In the genomic region with DNA sequence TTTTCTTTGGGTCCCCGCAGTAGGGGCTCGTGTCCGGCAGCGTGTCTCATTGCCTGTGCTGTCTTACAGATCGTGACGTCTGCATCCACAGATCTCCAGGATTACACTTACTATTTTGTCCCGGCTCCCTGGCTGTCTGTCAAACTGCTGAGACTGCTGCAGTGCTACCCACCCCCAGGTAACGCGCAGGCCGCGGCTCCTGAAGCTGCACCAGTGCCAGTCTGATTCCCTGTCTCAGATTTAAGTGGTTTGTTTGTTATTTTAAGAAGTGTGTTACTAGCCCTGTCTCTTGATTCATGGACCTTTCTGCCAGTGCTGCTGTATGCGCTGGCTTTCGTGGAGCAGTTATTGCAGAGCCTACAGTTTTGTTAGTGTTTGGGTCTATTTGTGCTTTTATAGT, we compare ENCODE assay signal across 28 cellular contexts. TPM values are rescaled to one million over a fixed set of nuclear protein-coding genes. Genes with fewer than 3 reads are reported as not detected.
"Had no signal": no experiment of that assay in that cellular context is flagged by ENCODE, and none has a peak within 500 bp of the region (broad histone marks: within the 10 kb centered on the region; RNA-seq: fewer than 3 reads in every experiment).

No MANE protein-coding gene starts in this region.

- H3K27me3 ChIP-seq: dorsolateral prefrontal cortex, esophagus muscularis mucosa, gastrocnemius medialis, left lung, neutrophil, right lobe of liver, testis, tibial nerve, upper lobe of right lung, vagina had no signal

- H3K9me3 ChIP-seq: esophagus muscularis mucosa, gastrocnemius medialis, left lung, lower lobe of right lung, neutrophil, psoas muscle, right lobe of liver, testis, tibial nerve, upper lobe of right lung, vagina had no signal

- H3K4me3 ChIP-seq: dorsolateral prefrontal cortex, esophagus muscularis mucosa, gastrocnemius medialis, left lung, lower lobe of right lung, psoas muscle, right lobe of liver, testis, tibial nerve, upper lobe of right lung, vagina had no signal

- H3K4me1 ChIP-seq: right lobe of liver, testis had no signal

- H3K27ac ChIP-seq: epithelial cell of prostate, esophagus muscularis mucosa, gastrocnemius medialis, left lung, lower lobe of right lung, neutrophil, psoas muscle, right lobe of liver, testis, tibial nerve, upper lobe of right lung, vagina had no signal

- ATAC-seq: gastrocnemius medialis; natural killer cell; psoas muscle; right lobe of liver; stimulated activated effector memory CD8-positive, alpha-beta T cell treated with anti-CD3 and anti-CD28 coated beads, Interleukin-12 subunit alpha, Interleukin-12 subunit beta, amount 100 ng/mL, for 72 hours; stimulated activated naive CD8-positive, alpha-beta T cell treated with anti-CD3 and anti-CD28 coated beads, Interleukin-15, amount 100 ng/mL, for 72 hours had no signal

- DNase-seq: cortex of kidney; dorsolateral prefrontal cortex; effector CD8-positive, alpha-beta T cell; gastrocnemius medialis; glutamatergic neuron; islet precursor cell; left lung; lower lobe of right lung; natural killer cell; psoas muscle; retina; right lobe of liver; stimulated activated CD4-positive, alpha-beta T cell treated with anti-CD3 and anti-CD28 coated beads, Interleukin-4, amount 100 ng/mL, for 1 hour; stimulated activated CD8-positive, alpha-beta memory T cell treated with anti-CD3 and anti-CD28 coated beads, Interleukin-4, amount 100 ng/mL, for 48 hours; stimulated activated naive CD8-positive, alpha-beta T cell treated with anti-CD3 and anti-CD28 coated beads, Interleukin-15, amount 100 ng/mL, for 72 hours; testis; upper lobe of right lung had no signal

RNA-seq across cellular contexts. Expression of a gene that starts 51.9 kb away (rescaled TPM):
- total RNA-seq: dorsolateral prefrontal cortex, esophagus muscularis mucosa, fibroblast of villous mesenchyme, gastrocnemius medialis, left lung, mesothelial cell of epicardium, myocyte, natural killer cell, osteoblast, psoas muscle, subcutaneous adipose tissue, upper lobe of right lung, vagina had no signal
